In the genomic region with DNA sequence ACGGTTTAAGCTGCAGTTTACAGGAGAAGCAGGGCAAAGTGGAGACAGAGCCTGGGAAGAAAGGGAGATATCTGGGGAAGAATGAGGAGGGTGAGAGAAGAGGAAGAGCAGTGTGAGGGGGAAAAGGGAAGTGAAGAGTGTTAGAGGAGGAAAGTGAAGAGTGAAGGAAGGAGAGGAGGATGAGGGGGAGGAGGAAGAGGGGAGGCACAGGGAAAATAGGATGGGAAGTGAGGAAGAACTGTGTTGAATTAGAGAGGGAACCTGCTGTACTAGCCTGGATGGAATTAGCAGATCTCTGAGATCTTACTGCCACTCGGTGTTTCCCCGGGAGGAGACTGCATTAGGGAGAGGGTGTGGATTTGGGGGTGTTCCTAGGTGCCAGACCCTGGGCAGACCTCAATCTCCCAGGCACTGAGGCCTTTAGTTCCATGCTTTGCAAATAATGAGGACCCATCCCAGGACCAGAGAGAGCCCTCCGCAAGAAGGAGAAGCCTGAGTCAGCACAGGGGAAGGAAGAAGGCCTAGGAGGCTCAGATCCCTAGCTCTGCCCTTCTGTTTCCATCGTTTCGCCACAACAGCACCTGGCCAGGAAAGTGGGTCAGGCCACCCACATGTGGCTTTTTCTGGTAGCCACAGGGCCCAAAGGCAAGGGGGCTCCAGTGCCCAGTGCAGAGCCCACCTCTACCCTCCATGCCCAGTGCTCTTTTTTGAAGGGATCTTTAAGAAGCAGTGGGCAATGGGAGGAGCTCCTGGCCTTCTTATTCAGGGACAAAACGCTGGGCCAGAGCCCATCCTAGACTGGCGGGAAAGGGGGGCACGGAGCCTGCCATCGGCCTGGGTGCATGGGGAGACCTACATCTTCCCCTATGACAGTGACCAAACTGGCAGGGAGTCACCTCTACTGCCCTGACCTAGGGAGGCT, we compare ENCODE assay signal across 14 cellular contexts. TPM values are rescaled to one million over a fixed set of nuclear protein-coding genes. Genes with fewer than 3 reads are reported as not detected.
DNase-seq lines count a peak whose midpoint lies in the region; ATAC-seq, FAIRE-seq and TF ChIP-seq lines count a peak whose summit lies in the region.
"Had no signal": no experiment of that assay in that cellular context is flagged by ENCODE, and none has a peak within 500 bp of the region (broad histone marks: within the 10 kb centered on the region; RNA-seq: fewer than 3 reads in every experiment).

No MANE protein-coding gene starts in this region.

- H3K23ac ChIP-seq in mesendoderm (ENCODE audit: low read length): peak overlapping the region; percentile 73

- H2BK120ac ChIP-seq in mesendoderm (ENCODE audit: low read depth, low read length): no peak overlapping the region

- peaks cover 17 to 19% of the 10 kb centered on the region in 2 experiments; a peak in 4 of 5 replicates for H3K4me1 ChIP-seq in K562 (replicated peaks in 1 of 2; ENCODE audit: control insufficient read depth in 2 of 2, insufficient read depth in 2 of 2, low read length in 2 of 2)
- H3K4me1 ChIP-seq in mesendoderm (ENCODE audit: control insufficient read depth, low read depth, low read length): peaks cover 20% of the 10 kb centered on the region
- peaks cover 9 to 14% (median 14%) of the 10 kb centered on the region in 3 donors for H3K4me1 ChIP-seq in skeletal muscle tissue (ENCODE audit: control insufficient read depth in 3 of 3, insufficient read depth in 3 of 3, low read length in 3 of 3)
- H3K4me1 ChIP-seq in mucosa of descending colon (ENCODE audit: low read depth): peaks cover 9% of the 10 kb centered on the region

- no peak overlapping the region; the same call in 1 of the 2 replicates for H3K4me2 ChIP-seq in K562 (ENCODE audit: insufficient read depth, low read length)
- peak overlapping the region; percentile 76 for H3K4me2 ChIP-seq in mesendoderm (ENCODE audit: low read length)

- H3K9ac ChIP-seq in K562 (ENCODE audit: insufficient read depth in 1 of 2, low read depth in 2 of 2, low read length in 2 of 2): no peak overlapping the region; a peak in 2 of 4 replicates
- peak overlapping the region; percentile 85 for H3K9ac ChIP-seq in mesendoderm (ENCODE audit: low read length)
- no peak overlapping the region for H3K9ac ChIP-seq in skeletal muscle tissue (ENCODE audit: low read depth in 1 of 3, low read length in 3 of 3)

- no peak for TF ChIP-seq CTCF in K562 (IDR thresholded peaks at IDR 0.05 in 2 of 3, conservative IDR thresholded peaks at IDR 0.05 in 1 of 3; ENCODE audit: insufficient read depth in 2 of 3, low read depth in 1 of 3, low read length in 3 of 3)
- no peak for TF ChIP-seq CTCF in mucosa of descending colon (IDR thresholded peaks at IDR 0.05)

- no peaks in the 10 kb centered on the region for H3K36me3 ChIP-seq in H7 (replicated peaks; ENCODE audit: control insufficient read depth, insufficient read depth, low read length)
- no peaks in the 10 kb centered on the region for H3K36me3 ChIP-seq in K562 (ENCODE audit: control insufficient read depth, insufficient read depth, low read length)
- no peaks in the 10 kb centered on the region for H3K36me3 ChIP-seq in mesendoderm (ENCODE audit: control insufficient read depth, insufficient read depth, low read length)
- no peaks in the 10 kb centered on the region for H3K36me3 ChIP-seq in skeletal muscle tissue (ENCODE audit: control insufficient read depth in 3 of 3, insufficient read depth in 3 of 3, low read length in 3 of 3)
- no peaks in the 10 kb centered on the region for H3K36me3 ChIP-seq in mucosa of descending colon (ENCODE audit: low read depth)
- H3K36me3 ChIP-seq: stomach had no signal

- no peak overlapping the region for H3K18ac ChIP-seq in mesendoderm (ENCODE audit: low read length)

- TF ChIP-seq POLR2A in K562 (conservative IDR thresholded peaks at IDR 0.05): no peak

- H4K5ac ChIP-seq in mesendoderm (ENCODE audit: low read length): no peak overlapping the region

- FAIRE-seq in K562 (lab: Jason Lieb, UNC): no peak
- FAIRE-seq: HTR-8/SVneo had no signal

- POLR2A ChIA-PET in K562 (lab: Yijun Ruan, JAX): interaction anchor here (1.4 to 3.0 kb wide), 3 partner anchors 11 to 61 kb away, joined by 3 to 23 read pairs (median 5); no protein-coding TSS in a partner anchor

- no peaks in the 10 kb centered on the region for H3K9me1 ChIP-seq in K562 (ENCODE audit: control insufficient read depth, insufficient read depth, low read length)

- H3K56ac ChIP-seq in mesendoderm (ENCODE audit: low read length): peak overlapping the region; percentile 91

- BruUV-seq in K562 (replicated peaks; lab: Mats Ljungman, UMichigan): no TSS peak

- DNase-seq in H7: no peak
- no peak for DNase-seq in K562 (ENCODE audit: extremely low read depth in 1 of 4, low spot score in 3 of 4)
- DNase-seq in mesendoderm: no peak
- no peak for DNase-seq in mucosa of descending colon
- DNase-seq: activated CD4-positive, alpha-beta T cell treated with anti-CD3 and anti-CD28 coated beads, Interleukin-2, amount 10 ng/mL, durations not matched to agents 7 days and 5 days; activated T-cell treated with anti-CD3 and anti-CD28 coated beads, Interleukin-2, amount 50 U/mL, for 1 hour; MV-4-11; NCI-H2107; stomach had no signal

- 58% methylated on average over 10 of the region's 10 CpGs for WGBS in K562 (ENCODE audit: insufficient coverage, low coverage, missing lambda C conversion rate)
- WGBS in mesendoderm (ENCODE audit: extremely low coverage, insufficient coverage, low lambda C conversion rate): no CpG with 5 or more reads among the region's 10 CpGs

- CTCF ChIA-PET in K562 (lab: Yijun Ruan, JAX; ENCODE audit: low intra/inter-chr PET ratio): no interaction called here

- no peak for TF ChIP-seq RAD21 in K562 (CRISPR knock-in tag; conservative IDR thresholded peaks at IDR 0.05 in 1 of 2, IDR thresholded peaks at IDR 0.05 in 1 of 2)

- H3K4me3 ChIP-seq in H7 (ENCODE audit: insufficient read depth, low read depth, low read length) (peak overlapping the region; percentile 65), K562 (no peak overlapping the region), mesendoderm (ENCODE audit: low read length) (no peak overlapping the region), skeletal muscle tissue (ENCODE audit: low read length in 3 of 3) (peak overlapping the region in 2 of 3 donors; percentile 6 to 65), mucosa of descending colon (no peak overlapping the region)

- peak overlapping the region; percentile 15; the same call in 1 of the 2 replicates for H2AFZ ChIP-seq in K562 (ENCODE audit: low read depth, low read length)

- H3K79me2 ChIP-seq in K562 (ENCODE audit: control insufficient read depth, insufficient read depth, low read length) (no peaks in the 10 kb centered on the region), mesendoderm (ENCODE audit: control insufficient read depth, insufficient read depth, low read length) (peaks cover 49% of the 10 kb centered on the region)

- no peak overlapping the region for H3K4ac ChIP-seq in mesendoderm (ENCODE audit: low read depth, low read length)

- in situ Hi-C loops in K562 (cut with MboI): no loop called here

- peaks cover 20% of the 10 kb centered on the region for H3K79me1 ChIP-seq in mesendoderm (ENCODE audit: low read length)

- ATAC-seq in K562 (0 out of 3 replicates have a peak, but pooled peaks have one; percentile 13), mucosa of descending colon (no peak), HG03520 (IDR thresholded peaks at IDR 0.05; ENCODE audit: unreplicated experiment) (no peak), HG03280 (IDR thresholded peaks at IDR 0.05; ENCODE audit: unreplicated experiment) (no peak)

- peaks cover 37% of the 10 kb centered on the region for H3K27me3 ChIP-seq in H7 (ENCODE audit: control insufficient read depth, insufficient read depth, low read length)
- H3K27me3 ChIP-seq in K562 (ENCODE audit: control insufficient read depth in 2 of 2, insufficient read depth in 2 of 2, low read length in 2 of 2): no peaks in the 10 kb centered on the region
- H3K27me3 ChIP-seq in mesendoderm (ENCODE audit: insufficient read depth, low read length, poor library complexity): no peaks in the 10 kb centered on the region
- peaks cover 5 to 34% (median 27%) of the 10 kb centered on the region in 3 donors for H3K27me3 ChIP-seq in skeletal muscle tissue (ENCODE audit: control insufficient read depth in 3 of 3, insufficient read depth in 3 of 3, low read length in 3 of 3)

- H2BK15ac ChIP-seq in mesendoderm (replicated peaks; ENCODE audit: low read depth): no peak overlapping the region

- H4K20me1 ChIP-seq in K562 (replicated peaks; ENCODE audit: control insufficient read depth, insufficient read depth, low read length): no peaks in the 10 kb centered on the region

- H3K27ac ChIP-seq in K562 (ENCODE audit: extremely low read depth, low read depth, low read length) (no peak overlapping the region), mesendoderm (ENCODE audit: low read depth, low read length) (no peak overlapping the region), skeletal muscle tissue (ENCODE audit: low read depth, low read length) (no peak overlapping the region)
- H3K27ac ChIP-seq: C4-2B had no signal

- no peak overlapping the region for H2AK5ac ChIP-seq in mesendoderm (ENCODE audit: low read length)

- H2BK5ac ChIP-seq in mesendoderm (ENCODE audit: low read length): no peak overlapping the region

- intact Hi-C loops in K562 (cut with micrococcal nuclease): no loop called here
- intact Hi-C loops in mucosa of descending colon (cut with DNase I, micrococcal nuclease): no loop called here

- no peak overlapping the region for H4K8ac ChIP-seq in mesendoderm (ENCODE audit: low read depth, low read length)

- H3K9me3 ChIP-seq in K562 (replicated peaks; ENCODE audit: control insufficient read depth, insufficient read depth, low read depth, low read length) (no peaks in the 10 kb centered on the region), skeletal muscle tissue (ENCODE audit: control insufficient read depth in 3 of 3, low read length in 3 of 3) (no peaks in the 10 kb centered on the region), mucosa of descending colon (no peaks in the 10 kb centered on the region)
- H3K9me3 ChIP-seq: stomach had no signal

- no peak for TF ChIP-seq EP300 in K562 (IDR thresholded peaks at IDR 0.05; ENCODE audit: low read length)

RNA-seq across cellular contexts. Expression of gene LRRN2, which starts 2.0 kb away (rescaled TPM):
- 10.9 and 20.6 TPM in 2 replicates for total RNA-seq in H7 (2014; rRNA removed; shearing (Covaris generic))
- total RNA-seq in K562 (2011; cell fraction: chromatin; rRNA removed; ENCODE audit: low replicate concordance): 0.09 TPM in 1 of 2 replicates, not detected in the other
- 0.17 TPM in 1 of 2 replicates, not detected in the other for total RNA-seq in K562 (2011; cell fraction: nucleolus; rRNA removed)
- total RNA-seq in K562 (2011; cell fraction: nucleoplasm; rRNA removed): not detected in 2 replicates
- total RNA-seq in K562 (2014; rRNA removed) (0.05 TPM in 1 of 2 replicates, not detected in the other), K562 (2014; rRNA removed; fragmentation: Illumina TruSeq; extraction: Trizol) (not detected in 2 replicates), K562 (2015; rRNA removed; fragmentation: Illumina TruSeq; extraction: Trizol) (not detected in 2 replicates), K562 (2021) (not detected in 2 replicates), skeletal muscle tissue (2.1 TPM), mucosa of descending colon (10 to 100 TPM in 2 of 3 donors, 1 to 10 TPM in 1; 4.3 to 33.3 (median 26.4) TPM)
- polyA plus RNA-seq in K562 (2011; rRNA removed) (not detected in 2 replicates), K562 (2014; fragmentation: Illumina TruSeq; extraction: Trizol) (0.06 TPM in 1 of 2 replicates, not detected in the other), K562 (2014; fragmentation: Nextera tagmentation; extraction: Ambion mirVana) (not detected), K562 (2014; rRNA removed) (not detected in 2 replicates)
- 0.36 TPM in 1 of 2 replicates, not detected in the other for polyA plus RNA-seq in K562 (2011; cell fraction: cytosol; rRNA removed)
- polyA plus RNA-seq in K562 (2011; cell fraction: nucleus; rRNA removed): not detected in 2 replicates
- polyA plus RNA-seq in K562 (2012): 0.03 and 0.08 TPM in 2 replicates
- polyA minus RNA-seq in K562 (2011; rRNA and poly(A)+ RNA removed): not detected in 2 replicates
- polyA minus RNA-seq in K562 (2011; cell fraction: cytosol; rRNA and poly(A)+ RNA removed): not detected in 2 replicates
- polyA minus RNA-seq in K562 (2011; cell fraction: nucleus; rRNA and poly(A)+ RNA removed): not detected in 2 replicates
- 26.7 TPM for polyA plus RNA-seq in mesendoderm (2013, experiment 1 of 2)
- 26.5 TPM for polyA plus RNA-seq in mesendoderm (2013, experiment 2 of 2)
- total RNA-seq: activated CD4-positive, alpha-beta T cell treated with anti-CD3 and anti-CD28 coated beads, Interleukin-2, amount 10 ng/mL, durations not matched to agents 7 days and 5 days had no signal

Comparison
In these comparisons a context has a peak if more than half of its experiments do, and no peak if none do; other contexts are left out.
1. H3K4me3 ChIP-seq: peak in H7 (single experiment) and skeletal muscle tissue (2 of 3); none in K562 (single experiment), mesendoderm (single experiment) and mucosa of descending colon (single experiment).